ENCODE assay signal across 1 cellular context in genomic region chr10:69588358-69588757, GRCh38.
TF ChIP-seq lines count a peak whose summit lies in the region.

No MANE protein-coding gene starts in this region.

TF ChIP-seq in WTC11, 78 proteins besides CTCF, POLR2A, EP300 and RAD21 (continued from another document):
- no peak for TF ChIP-seq ARID4B (CRISPR knock-in tag; IDR thresholded peaks at IDR 0.05; ENCODE audit: borderline replicate concordance)
TF ChIP-seq in WTC11: peak in this region for 0.
